10 cellular contexts compared by ENCODE assay signal in genomic region chr16:72939247-72939646, GRCh38.
A peak's percentile ranks its signal among the peaks of the same experiment; 100 is the strongest.
DNase-seq lines count a peak whose midpoint lies in the region; ATAC-seq, FAIRE-seq and TF ChIP-seq lines count a peak whose summit lies in the region.
"Had no signal": no experiment of that assay in that cellular context is flagged by ENCODE, and none has a peak within 500 bp of the region (broad histone marks: within the 10 kb centered on the region; RNA-seq: fewer than 3 reads in every experiment).

No MANE protein-coding gene starts in this region.

- H3K4me3 ChIP-seq in A549 (0 out of 3 replicates have a peak overlapping the region, but pooled peaks have one; percentile 9), foreskin fibroblast (ENCODE audit: low read depth in 1 of 2, low read length in 2 of 2) (peak overlapping the region; percentile 3 to 43)
- H3K4me3 ChIP-seq: BLaER1 had no signal

- peak overlapping the region; percentile 77 to 83 for H3K27ac ChIP-seq in A549
- H3K27ac ChIP-seq: BLaER1 had no signal

- POLR2A ChIA-PET in A549 (lab: Yijun Ruan, JAX): no interaction called here

- H3K36me3 Mint-ChIP-seq in osteocyte (ENCODE audit: unreplicated experiment): peaks cover 22% of the 10 kb centered on the region
- H3K36me3 Mint-ChIP-seq in Calu3 (ENCODE audit: insufficient read depth, unreplicated experiment): peaks cover 7% of the 10 kb centered on the region

- no peaks in the 10 kb centered on the region for H3K9me3 ChIP-seq in A549
- H3K9me3 ChIP-seq: BLaER1 had no signal

- no TSS peak for BruUV-seq in Calu3 (replicated peaks; lab: Mats Ljungman, UMichigan)

- WGBS in A549 (ENCODE audit: missing lambda C conversion rate): 36% methylated on average over 10 of the region's 10 CpGs

- H3K4me1 Mint-ChIP-seq in osteocyte (ENCODE audit: unreplicated experiment): peaks cover 72% of the 10 kb centered on the region
- peaks cover 73% of the 10 kb centered on the region for H3K4me1 Mint-ChIP-seq in Calu3 (ENCODE audit: low read depth, unreplicated experiment)

- H3K4me1 ChIP-seq in A549: peaks cover 39% of the 10 kb centered on the region

- TF ChIP-seq CTCF in A549 (IDR thresholded peaks at IDR 0.05): peak; percentile 20; the same call in 2 of the 3 replicates
- TF ChIP-seq CTCF in foreskin fibroblast (IDR thresholded peaks at IDR 0.05; ENCODE audit: low read depth, low read length): peak; percentile 23
- peak; percentile 25 for TF ChIP-seq CTCF in osteocyte (IDR thresholded peaks at IDR 0.05)
- no peak for TF ChIP-seq CTCF in Calu3 (IDR thresholded peaks at IDR 0.05; ENCODE audit: unreplicated experiment)

- H3K4me3 Mint-ChIP-seq in osteocyte (ENCODE audit: unreplicated experiment) (no peak overlapping the region), Calu3 (ENCODE audit: low read depth, unreplicated experiment) (no peak overlapping the region)

- TF ChIP-seq EP300 in A549 (IDR thresholded peaks at IDR 0.05): no peak

- DNase-seq in A549 (ENCODE audit: low read depth in 1 of 2, low spot score in 1 of 2) (peak; percentile 41 to 64), RPMI7951 (ENCODE audit: low read depth) (peak; percentile 45), foreskin fibroblast (peak; percentile 62 to 78), osteocyte (ENCODE audit: extremely low spot score, unreplicated experiment) (no peak), Calu3 (no peak), H54 (ENCODE audit: insufficient read length, low spot score) (no peak)
- no peak for DNase-seq in activated CD4-positive, alpha-beta T cell treated with anti-CD3 and anti-CD28 coated beads, Interleukin-2, amount 50 U/mL, for 48 hours
- DNase-seq: NCI-H1048 had no signal

- CTCF ChIA-PET in A549 (lab: Yijun Ruan, JAX): interaction anchor here (0.6 to 2.9 kb wide), 14 partner anchors 8 to 467 kb away, joined by 3 to 16 read pairs (median 4); no protein-coding TSS in a partner anchor
- CTCF ChIA-PET in Calu3 (lab: Charles Lee): no interaction called here

- TF ChIP-seq POLR2A in A549 (IDR thresholded peaks at IDR 0.05; ENCODE audit: low read length): no peak
- TF ChIP-seq POLR2A in H54 (IDR thresholded peaks at IDR 0.05; ENCODE audit: low read depth, low read length): no peak

- intact Hi-C loops in Calu3 (cut with micrococcal nuclease; ENCODE audit: unreplicated experiment): no loop called here

- TF ChIP-seq RAD21 in A549 (conservative IDR thresholded peaks at IDR 0.05 in 1 of 2, IDR thresholded peaks at IDR 0.05 in 1 of 2): peak; percentile 31 to 35; a peak in 3 of 5 replicates

- peak overlapping the region; percentile 81 for H3K4me2 ChIP-seq in A549
- H3K4me2 ChIP-seq: BLaER1 had no signal

- ATAC-seq in A549 (peak; percentile 72 to 82), GM21526 (IDR thresholded peaks at IDR 0.05; ENCODE audit: low FRiP score, unreplicated experiment) (no peak)

- no peak for FAIRE-seq in A549 (lab: Jason Lieb, UNC)
- no peak for FAIRE-seq in H54 (lab: Jason Lieb, UNC)

- no peaks in the 10 kb centered on the region for H3K9me3 Mint-ChIP-seq in osteocyte (ENCODE audit: unreplicated experiment)
- H3K9me3 Mint-ChIP-seq in Calu3 (ENCODE audit: low read depth, unreplicated experiment): no peaks in the 10 kb centered on the region

- H3K27ac Mint-ChIP-seq in osteocyte (ENCODE audit: unreplicated experiment) (peak overlapping the region; percentile 90), Calu3 (ENCODE audit: unreplicated experiment) (no peak overlapping the region)

- H3K27me3 Mint-ChIP-seq in osteocyte (ENCODE audit: unreplicated experiment) (no peaks in the 10 kb centered on the region), Calu3 (ENCODE audit: unreplicated experiment) (no peaks in the 10 kb centered on the region)

TF ChIP-seq in A549, 52 proteins besides CTCF, POLR2A, EP300 and RAD21:
- no peak for TF ChIP-seq ELK1 (IDR thresholded peaks at IDR 0.05; ENCODE audit: low read depth, low read length)
- no peak for TF ChIP-seq TP53 (CRISPR knock-in tag; IDR thresholded peaks at IDR 0.05)
- no peak for TF ChIP-seq SREBF2 (IDR thresholded peaks at IDR 0.05)
- no peak for TF ChIP-seq ZC3H11A (IDR thresholded peaks at IDR 0.05)
- TF ChIP-seq RFX5 (IDR thresholded peaks at IDR 0.05): no peak
- TF ChIP-seq NR3C1 (IDR thresholded peaks at IDR 0.05): no peak
- TF ChIP-seq CBX2 (IDR thresholded peaks at IDR 0.05; ENCODE audit: borderline replicate concordance, low read depth): no peak
- no peak for TF ChIP-seq RARB (CRISPR knock-in tag; IDR thresholded peaks at IDR 0.05)
- no peak for TF ChIP-seq ESRRA (IDR thresholded peaks at IDR 0.05; ENCODE audit: borderline replicate concordance, low read length)
- no peak for TF ChIP-seq GATA3 (IDR thresholded peaks at IDR 0.05; ENCODE audit: borderline replicate concordance)

Comparison
In these comparisons a context has a peak if more than half of its experiments do, and no peak if none do; other contexts are left out.
1. DNase-seq: peak in A549 (2 of 2), RPMI7951 (single experiment) and foreskin fibroblast (2 of 2); none in osteocyte (single experiment), activated CD4-positive, alpha-beta T cell treated with anti-CD3 and anti-CD28 coated beads, Interleukin-2, amount 50 U/mL, for 48 hours (0 of 2), Calu3 (single experiment) and H54 (single experiment).